ENCODE assay signal across 1 cellular context in the genomic region with DNA sequence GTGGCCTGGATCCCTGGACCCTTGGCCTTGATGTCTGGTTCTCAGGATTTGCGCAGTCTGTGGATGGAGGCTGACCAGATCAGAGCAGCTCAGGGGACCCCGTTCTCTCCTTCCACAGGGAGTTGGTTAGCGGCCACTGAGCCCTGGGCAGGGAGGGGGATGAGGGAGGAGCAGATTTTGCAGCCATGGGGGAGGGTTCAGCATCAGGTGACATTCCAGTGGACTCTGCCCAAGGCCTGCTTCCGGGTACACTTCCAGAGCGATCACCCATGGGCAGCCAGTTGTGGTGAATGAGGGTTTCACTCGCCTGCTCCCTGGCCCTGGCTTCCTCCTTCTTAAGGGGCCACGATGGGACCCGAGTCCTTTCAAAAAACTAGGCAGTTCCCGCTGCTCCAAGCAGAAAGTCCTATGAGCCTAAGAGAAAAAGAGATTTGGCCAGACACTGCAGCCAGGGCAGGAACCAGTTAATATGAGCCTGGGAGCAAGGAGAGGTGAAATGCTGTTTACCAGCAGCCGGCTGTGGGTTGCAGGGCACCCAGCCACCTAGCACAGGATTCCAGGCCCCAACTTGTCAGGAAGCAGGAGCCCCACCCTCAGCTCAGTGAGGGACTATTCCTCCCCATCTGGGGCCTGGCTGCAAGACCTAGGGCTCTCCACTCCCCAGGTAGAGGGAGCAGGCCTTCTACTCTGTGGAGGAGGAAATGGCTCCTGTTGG.
TF ChIP-seq lines count a peak whose summit lies in the region.

No MANE protein-coding gene starts in this region.

TF ChIP-seq in HepG2, 621 proteins besides CTCF, POLR2A, EP300 and RAD21 (continued from another document and continues in another):
- 0 out of 2 replicates have a peak, but pooled peaks have one; percentile 14 for TF ChIP-seq ZBTB4 (CRISPR knock-in tag; IDR thresholded peaks at IDR 0.05; ENCODE audit: borderline replicate concordance)
- TF ChIP-seq ZNF18 (CRISPR knock-in tag; IDR thresholded peaks at IDR 0.05; ENCODE audit: insufficient replicate concordance) = peak; percentile 93
- TF ChIP-seq, protein P1, sequence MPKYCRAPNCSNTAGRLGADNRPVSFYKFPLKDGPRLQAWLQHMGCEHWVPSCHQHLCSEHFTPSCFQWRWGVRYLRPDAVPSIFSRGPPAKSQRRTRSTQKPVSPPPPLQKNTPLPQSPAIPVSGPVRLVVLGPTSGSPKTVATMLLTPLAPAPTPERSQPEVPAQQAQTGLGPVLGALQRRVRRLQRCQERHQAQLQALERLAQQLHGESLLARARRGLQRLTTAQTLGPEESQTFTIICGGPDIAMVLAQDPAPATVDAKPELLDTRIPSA (CRISPR knock-in tag; IDR thresholded peaks at IDR 0.05; ENCODE audit: borderline replicate concordance) = no peak; the same call in 1 of the 2 replicates
- TF ChIP-seq PHF8 (CRISPR knock-in tag; IDR thresholded peaks at IDR 0.05) = peak; percentile 63
- peak; percentile 84 for TF ChIP-seq RXRA (CRISPR knock-in tag; IDR thresholded peaks at IDR 0.05)
- peak; percentile 98 for TF ChIP-seq TAF1 (CRISPR knock-in tag; IDR thresholded peaks at IDR 0.05)
- no peak for TF ChIP-seq EHMT2 (IDR thresholded peaks at IDR 0.05; ENCODE audit: borderline replicate concordance, low read depth, low read length)
- TF ChIP-seq RORA (CRISPR knock-in tag; IDR thresholded peaks at IDR 0.05) = no peak
- peak; percentile 5; the same call in 1 of the 2 replicates for TF ChIP-seq ZNF256 (CRISPR knock-in tag; conservative IDR thresholded peaks at IDR 0.05)
- peak; percentile 65; the same call in 1 of the 2 replicates for TF ChIP-seq NR2F2 (IDR thresholded peaks at IDR 0.05; ENCODE audit: borderline replicate concordance, low read depth)
- no peak for TF ChIP-seq ZNF383 (CRISPR knock-in tag; IDR thresholded peaks at IDR 0.05; ENCODE audit: borderline replicate concordance)
- TF ChIP-seq MTF1 (CRISPR knock-in tag; IDR thresholded peaks at IDR 0.05) = peak; percentile 36; the same call in 1 of the 2 replicates
- TF ChIP-seq KLF15 (CRISPR knock-in tag; IDR thresholded peaks at IDR 0.05; ENCODE audit: borderline replicate concordance) = peak; percentile 69; the same call in 1 of the 2 replicates
- 0 out of 2 replicates have a peak, but pooled peaks have one; percentile 48 for TF ChIP-seq ZNF879 (CRISPR knock-in tag; IDR thresholded peaks at IDR 0.05)
- TF ChIP-seq ZBTB3 (CRISPR knock-in tag; IDR thresholded peaks at IDR 0.05; ENCODE audit: borderline replicate concordance, low read depth) = no peak
- TF ChIP-seq TSC22D2 (CRISPR knock-in tag; IDR thresholded peaks at IDR 0.05; ENCODE audit: borderline replicate concordance) = no peak
- TF ChIP-seq, protein P2, sequence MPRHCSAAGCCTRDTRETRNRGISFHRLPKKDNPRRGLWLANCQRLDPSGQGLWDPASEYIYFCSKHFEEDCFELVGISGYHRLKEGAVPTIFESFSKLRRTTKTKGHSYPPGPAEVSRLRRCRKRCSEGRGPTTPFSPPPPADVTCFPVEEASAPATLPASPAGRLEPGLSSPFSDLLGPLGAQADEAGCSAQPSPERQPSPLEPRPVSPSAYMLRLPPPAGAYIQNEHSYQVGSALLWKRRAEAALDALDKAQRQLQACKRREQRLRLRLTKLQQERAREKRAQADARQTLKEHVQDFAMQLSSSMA (CRISPR knock-in tag; IDR thresholded peaks at IDR 0.05) = no peak; the same call in 1 of the 2 replicates
- TF ChIP-seq ZNF143 (CRISPR knock-in tag; IDR thresholded peaks at IDR 0.05) = no peak; the same call in 1 of the 2 replicates
- TF ChIP-seq MXD3 (CRISPR knock-in tag; IDR thresholded peaks at IDR 0.05) = no peak; the same call in 1 of the 2 replicates
- no peak for TF ChIP-seq ZNF280D (CRISPR knock-in tag; IDR thresholded peaks at IDR 0.05)
- TF ChIP-seq, protein P3, sequence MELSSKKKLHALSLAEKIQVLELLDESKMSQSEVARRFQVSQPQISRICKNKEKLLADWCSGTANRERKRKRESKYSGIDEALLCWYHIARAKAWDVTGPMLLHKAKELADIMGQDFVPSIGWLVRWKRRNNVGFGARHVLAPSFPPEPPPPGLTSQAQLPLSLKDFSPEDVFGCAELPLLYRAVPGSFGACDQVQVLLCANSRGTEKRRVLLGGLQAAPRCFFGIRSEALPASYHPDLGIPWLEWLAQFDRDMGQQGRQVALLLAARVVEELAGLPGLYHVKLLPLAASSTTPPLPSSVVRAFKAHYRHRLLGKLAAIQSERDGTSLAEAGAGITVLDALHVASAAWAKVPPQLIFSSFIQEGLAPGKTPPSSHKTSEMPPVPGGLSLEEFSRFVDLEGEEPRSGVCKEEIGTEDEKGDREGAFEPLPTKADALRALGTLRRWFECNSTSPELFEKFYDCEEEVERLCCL (CRISPR knock-in tag; IDR thresholded peaks at IDR 0.05; ENCODE audit: borderline replicate concordance) = no peak
- peak; percentile 88 for TF ChIP-seq YEATS4 (CRISPR knock-in tag; IDR thresholded peaks at IDR 0.05; ENCODE audit: borderline replicate concordance)
- TF ChIP-seq ZNF329 (CRISPR knock-in tag; IDR thresholded peaks at IDR 0.05; ENCODE audit: low read depth) = peak; percentile 16; the same call in 1 of the 2 replicates
- TF ChIP-seq, protein P4, sequence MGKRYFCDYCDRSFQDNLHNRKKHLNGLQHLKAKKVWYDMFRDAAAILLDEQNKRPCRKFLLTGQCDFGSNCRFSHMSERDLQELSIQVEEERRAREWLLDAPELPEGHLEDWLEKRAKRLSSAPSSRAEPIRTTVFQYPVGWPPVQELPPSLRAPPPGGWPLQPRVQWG (CRISPR knock-in tag; IDR thresholded peaks at IDR 0.05; ENCODE audit: borderline replicate concordance, low read depth) = no peak
- TF ChIP-seq CBFB (CRISPR knock-in tag; IDR thresholded peaks at IDR 0.05) = peak; percentile 59; the same call in 1 of the 2 replicates
- TF ChIP-seq DR1 (CRISPR knock-in tag; IDR thresholded peaks at IDR 0.05) = peak; percentile 63; the same call in 1 of the 2 replicates
- TF ChIP-seq, protein P5, sequence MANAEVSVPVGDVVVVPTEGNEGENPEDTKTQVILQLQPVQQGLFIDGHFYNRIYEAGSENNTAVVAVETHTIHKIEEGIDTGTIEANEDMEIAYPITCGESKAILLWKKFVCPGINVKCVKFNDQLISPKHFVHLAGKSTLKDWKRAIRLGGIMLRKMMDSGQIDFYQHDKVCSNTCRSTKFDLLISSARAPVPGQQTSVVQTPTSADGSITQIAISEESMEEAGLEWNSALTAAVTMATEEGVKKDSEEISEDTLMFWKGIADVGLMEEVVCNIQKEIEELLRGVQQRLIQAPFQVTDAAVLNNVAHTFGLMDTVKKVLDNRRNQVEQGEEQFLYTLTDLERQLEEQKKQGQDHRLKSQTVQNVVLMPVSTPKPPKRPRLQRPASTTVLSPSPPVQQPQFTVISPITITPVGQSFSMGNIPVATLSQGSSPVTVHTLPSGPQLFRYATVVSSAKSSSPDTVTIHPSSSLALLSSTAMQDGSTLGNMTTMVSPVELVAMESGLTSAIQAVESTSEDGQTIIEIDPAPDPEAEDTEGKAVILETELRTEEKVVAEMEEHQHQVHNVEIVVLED (CRISPR knock-in tag; IDR thresholded peaks at IDR 0.05; ENCODE audit: borderline replicate concordance) = peak; percentile 77
- TF ChIP-seq ZNF354B (CRISPR knock-in tag; IDR thresholded peaks at IDR 0.05) = 0 out of 2 replicates have a peak, but pooled peaks have one; percentile 82
- TF ChIP-seq, protein P6, sequence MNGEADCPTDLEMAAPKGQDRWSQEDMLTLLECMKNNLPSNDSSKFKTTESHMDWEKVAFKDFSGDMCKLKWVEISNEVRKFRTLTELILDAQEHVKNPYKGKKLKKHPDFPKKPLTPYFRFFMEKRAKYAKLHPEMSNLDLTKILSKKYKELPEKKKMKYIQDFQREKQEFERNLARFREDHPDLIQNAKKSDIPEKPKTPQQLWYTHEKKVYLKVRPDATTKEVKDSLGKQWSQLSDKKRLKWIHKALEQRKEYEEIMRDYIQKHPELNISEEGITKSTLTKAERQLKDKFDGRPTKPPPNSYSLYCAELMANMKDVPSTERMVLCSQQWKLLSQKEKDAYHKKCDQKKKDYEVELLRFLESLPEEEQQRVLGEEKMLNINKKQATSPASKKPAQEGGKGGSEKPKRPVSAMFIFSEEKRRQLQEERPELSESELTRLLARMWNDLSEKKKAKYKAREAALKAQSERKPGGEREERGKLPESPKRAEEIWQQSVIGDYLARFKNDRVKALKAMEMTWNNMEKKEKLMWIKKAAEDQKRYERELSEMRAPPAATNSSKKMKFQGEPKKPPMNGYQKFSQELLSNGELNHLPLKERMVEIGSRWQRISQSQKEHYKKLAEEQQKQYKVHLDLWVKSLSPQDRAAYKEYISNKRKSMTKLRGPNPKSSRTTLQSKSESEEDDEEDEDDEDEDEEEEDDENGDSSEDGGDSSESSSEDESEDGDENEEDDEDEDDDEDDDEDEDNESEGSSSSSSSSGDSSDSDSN (CRISPR knock-in tag; IDR thresholded peaks at IDR 0.05) = peak; percentile 92
- TF ChIP-seq MEIS1 (CRISPR knock-in tag; IDR thresholded peaks at IDR 0.05; ENCODE audit: borderline replicate concordance) = no peak
- no peak; the same call in 1 of the 2 replicates for TF ChIP-seq EEA1 (CRISPR knock-in tag; IDR thresholded peaks at IDR 0.05; ENCODE audit: borderline replicate concordance)
- TF ChIP-seq TEF (CRISPR knock-in tag; IDR thresholded peaks at IDR 0.05) = no peak
- no peak; the same call in none of the 2 replicates for TF ChIP-seq ZNF614 (CRISPR knock-in tag; IDR thresholded peaks at IDR 0.05; ENCODE audit: borderline replicate concordance)
